In genomic region chr12:62860501-62861156, GRCh38 we compare ENCODE assay signal across 15 cellular contexts.
DNase-seq lines count a peak whose midpoint lies in the region; ATAC-seq and TF ChIP-seq lines count a peak whose summit lies in the region.
"Had no signal": no experiment of that assay in that cellular context is flagged by ENCODE, and none has a peak within 500 bp of the region (broad histone marks: within the 10 kb centered on the region; RNA-seq: fewer than 3 reads in every experiment).

No MANE protein-coding gene starts in this region.

- H3K36me3 ChIP-seq in Karpas-422 (ENCODE audit: insufficient read depth, low read length) (no peaks in the 10 kb centered on the region), brain microvascular endothelial cell (replicated peaks) (no peaks in the 10 kb centered on the region)
- H3K36me3 ChIP-seq: cardiac muscle cell had no signal

- no peak overlapping the region for H3K27ac Mint-ChIP-seq in T-helper 17 cell
- H3K27ac Mint-ChIP-seq: activated CD4-positive, alpha-beta memory T cell treated with anti-CD3 and anti-CD28 coated beads, Interleukin-2, amount 10 ng/mL, durations not matched to agents 7 days and 5 days; CD8-positive, alpha-beta T cell had no signal

- H3K9ac ChIP-seq in Karpas-422 (ENCODE audit: low read length): no peak overlapping the region

- ATAC-seq in T-helper 17 cell: no peak
- ATAC-seq: CD8-positive, alpha-beta T cell had no signal

- no peak for TF ChIP-seq CTCF in brain microvascular endothelial cell (IDR thresholded peaks at IDR 0.05; ENCODE audit: low read depth, low read length, missing control alignments)

- H3K4me1 Mint-ChIP-seq in T-helper 17 cell: no peaks in the 10 kb centered on the region
- H3K4me1 Mint-ChIP-seq: activated CD4-positive, alpha-beta memory T cell treated with anti-CD3 and anti-CD28 coated beads, Interleukin-2, amount 10 ng/mL, durations not matched to agents 7 days and 5 days had no signal

- no peaks in the 10 kb centered on the region for H4K20me1 ChIP-seq in Karpas-422 (ENCODE audit: insufficient read depth, low read depth, low read length)

- no peaks in the 10 kb centered on the region for H3K9me2 ChIP-seq in Karpas-422 (replicated peaks; ENCODE audit: insufficient read depth, low read length)

- no peaks in the 10 kb centered on the region for H3K36me3 Mint-ChIP-seq in T-helper 17 cell (ENCODE audit: low read depth)
- H3K36me3 Mint-ChIP-seq: CD8-positive, alpha-beta T cell had no signal

- H3K27me3 Mint-ChIP-seq in T-helper 17 cell: peaks cover 56% of the 10 kb centered on the region

- peaks cover 38% of the 10 kb centered on the region for H3K4me1 ChIP-seq in Karpas-422 (ENCODE audit: low read length)

- in situ Hi-C loops in brain microvascular endothelial cell (cut with HindIII; ENCODE audit: low pct_ligation_motif_present, low sequenced_read_pairs): no loop called here
- in situ Hi-C loops in KBM-7 (cut with MboI; ENCODE audit: low pct_unique_long_range_greater_than_20kb, low sequenced_read_pairs): loop anchor here (10.0 kb wide), 1 partner anchor 984 kb away; the partner anchor contains the start of gene SRGAP1

- H3K4me3 Mint-ChIP-seq in T-helper 17 cell: no peak overlapping the region
- H3K4me3 Mint-ChIP-seq: activated CD4-positive, alpha-beta memory T cell treated with anti-CD3 and anti-CD28 coated beads, Interleukin-2, amount 10 ng/mL, durations not matched to agents 7 days and 5 days; CD8-positive, alpha-beta T cell had no signal

- no peaks in the 10 kb centered on the region for H3K79me2 ChIP-seq in Karpas-422 (ENCODE audit: low read length)

- DNase-seq in Karpas-422 (no peak), brain microvascular endothelial cell (peak; percentile 37), iris pigment epithelial cell (ENCODE audit: low read depth) (peak; percentile 37), KBM-7 (no peak), T-helper 17 cell (no peak), amygdala (lab: John Stamatoyannopoulos, UW) (no peak)
- DNase-seq: activated CD4-positive, alpha-beta memory T cell treated with anti-CD3 and anti-CD28 coated beads, Interleukin-2, amount 10 ng/mL, durations not matched to agents 7 days and 5 days; CD8-positive, alpha-beta T cell; NCI-H146; NCI-H748 treated with DMSO at 0.1 percent for 48 hours; stimulated activated CD4-positive, alpha-beta T cell treated with anti-CD3 and anti-CD28 coated beads, Interleukin-4, amount 100 ng/mL, for 4 hours; stimulated activated naive CD4-positive, alpha-beta T cell; T1000 had no signal

- no peak overlapping the region for H3K27ac ChIP-seq in Karpas-422 (ENCODE audit: low read length)
- H3K27ac ChIP-seq in brain microvascular endothelial cell: peak overlapping the region; percentile 34
- peak overlapping the region; percentile 80 for H3K27ac ChIP-seq in temporal lobe (ENCODE audit: low read depth, low read length)
- H3K27ac ChIP-seq: cardiac muscle cell had no signal

- H3K4me3 ChIP-seq in Karpas-422 (ENCODE audit: low read length): no peak overlapping the region
- no peak overlapping the region for H3K4me3 ChIP-seq in brain microvascular endothelial cell (ENCODE audit: low read depth, low read length)
- H3K4me3 ChIP-seq: cardiac muscle cell had no signal

- no peaks in the 10 kb centered on the region for H3K27me3 ChIP-seq in Karpas-422 (ENCODE audit: low read length)
- no peaks in the 10 kb centered on the region for H3K27me3 ChIP-seq in brain microvascular endothelial cell (replicated peaks)

- H3K9me3 ChIP-seq in Karpas-422 (ENCODE audit: low read length): no peaks in the 10 kb centered on the region
- H3K9me3 ChIP-seq in T-helper 17 cell (ENCODE audit: control insufficient read depth, low read length, poor library complexity, severe bottlenecking): no peaks in the 10 kb centered on the region

- H3K4me2 ChIP-seq in Karpas-422 (ENCODE audit: low read depth, low read length, poor library complexity, severe bottlenecking): peak overlapping the region; percentile 3

- H2AFZ ChIP-seq in Karpas-422 (ENCODE audit: low read length): no peak overlapping the region

Comparison
In these comparisons a context has a peak if more than half of its experiments do, and no peak if none do; other contexts are left out.
1. DNase-seq: peak in brain microvascular endothelial cell (single experiment) and iris pigment epithelial cell (single experiment); none in Karpas-422 (single experiment), KBM-7 (single experiment), T-helper 17 cell (0 of 3) and amygdala (0 of 56).